ENCODE assay signal across 2 cellular contexts in the genomic region with DNA sequence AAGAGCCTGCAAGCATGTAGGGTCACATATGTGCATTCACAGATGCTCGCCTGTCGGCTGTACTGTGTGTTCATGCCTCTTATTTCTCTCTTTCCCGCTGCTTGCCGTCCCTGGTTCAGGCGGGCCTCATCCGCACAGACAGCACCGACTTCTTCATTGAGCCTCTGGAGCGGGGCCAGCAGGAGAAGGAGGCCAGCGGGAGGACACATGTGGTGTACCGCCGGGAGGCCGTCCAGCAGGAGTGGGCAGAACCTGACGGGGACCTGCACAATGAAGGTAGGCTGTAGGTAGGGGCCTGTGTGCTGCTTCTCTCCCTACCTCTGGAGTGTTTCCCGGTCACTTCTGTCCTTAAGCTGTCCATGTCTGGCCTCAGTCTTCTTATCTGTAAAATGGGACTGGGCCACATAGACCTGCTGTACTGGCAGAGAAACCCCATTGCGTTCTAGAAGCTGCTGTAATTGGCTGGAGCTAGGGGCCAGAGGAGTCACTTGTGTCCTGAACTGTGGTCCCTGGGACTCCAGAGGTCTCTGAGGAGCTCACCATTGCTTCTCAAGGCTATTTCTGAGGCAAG.
TF ChIP-seq lines count a peak whose summit lies in the region.

No MANE protein-coding gene starts in this region.

TF ChIP-seq in K562, 482 proteins besides CTCF, POLR2A, EP300 and RAD21 (continues in another document):
- TF ChIP-seq TCF7L2 (IDR thresholded peaks at IDR 0.05; ENCODE audit: low read depth, low read length) (no peak), ZNF133 (CRISPR knock-in tag; IDR thresholded peaks at IDR 0.05) (no peak), MEIS2 (IDR thresholded peaks at IDR 0.05; ENCODE audit: partially characterized antibody) (no peak), ZNF780A (CRISPR knock-in tag; IDR thresholded peaks at IDR 0.05) (no peak), PTBP1 (IDR thresholded peaks at IDR 0.05; ENCODE audit: low read depth, low read length) (peak; percentile 77; the same call in 1 of the 2 replicates), CCNT2 (IDR thresholded peaks at IDR 0.05; ENCODE audit: borderline replicate concordance, extremely low read depth, insufficient read length, low read depth, low read length) (no peak), HOXB6 (CRISPR knock-in tag; IDR thresholded peaks at IDR 0.05; ENCODE audit: borderline replicate concordance) (no peak), MYC (IDR thresholded peaks at IDR 0.05; ENCODE audit: low read depth, low read length) (no peak), MYC (CRISPR knock-in tag; IDR thresholded peaks at IDR 0.05; ENCODE audit: borderline replicate concordance, low read depth) (no peak), POLR2AphosphoS5 (IDR thresholded peaks at IDR 0.05; ENCODE audit: control insufficient read depth, insufficient read depth, low read depth, low read length) (no peak), FOXJ2 (tag; IDR thresholded peaks at IDR 0.05) (no peak), KLF6 (CRISPR knock-in tag; IDR thresholded peaks at IDR 0.05; ENCODE audit: borderline replicate concordance) (no peak), MCM5 (IDR thresholded peaks at IDR 0.05; ENCODE audit: low read depth) (no peak), NONO (IDR thresholded peaks at IDR 0.05; ENCODE audit: low read depth in 2 of 2, low read length in 1 of 2) (no peak), RBM25 (IDR thresholded peaks at IDR 0.05; ENCODE audit: low read depth, low read length, severe bottlenecking) (peak; percentile 89), ZFP36 (IDR thresholded peaks at IDR 0.05; ENCODE audit: low read depth, low read length, partially characterized antibody) (no peak), ILF3 (IDR thresholded peaks at IDR 0.05; ENCODE audit: borderline replicate concordance) (no peak)
- TF ChIP-seq, protein P1, sequence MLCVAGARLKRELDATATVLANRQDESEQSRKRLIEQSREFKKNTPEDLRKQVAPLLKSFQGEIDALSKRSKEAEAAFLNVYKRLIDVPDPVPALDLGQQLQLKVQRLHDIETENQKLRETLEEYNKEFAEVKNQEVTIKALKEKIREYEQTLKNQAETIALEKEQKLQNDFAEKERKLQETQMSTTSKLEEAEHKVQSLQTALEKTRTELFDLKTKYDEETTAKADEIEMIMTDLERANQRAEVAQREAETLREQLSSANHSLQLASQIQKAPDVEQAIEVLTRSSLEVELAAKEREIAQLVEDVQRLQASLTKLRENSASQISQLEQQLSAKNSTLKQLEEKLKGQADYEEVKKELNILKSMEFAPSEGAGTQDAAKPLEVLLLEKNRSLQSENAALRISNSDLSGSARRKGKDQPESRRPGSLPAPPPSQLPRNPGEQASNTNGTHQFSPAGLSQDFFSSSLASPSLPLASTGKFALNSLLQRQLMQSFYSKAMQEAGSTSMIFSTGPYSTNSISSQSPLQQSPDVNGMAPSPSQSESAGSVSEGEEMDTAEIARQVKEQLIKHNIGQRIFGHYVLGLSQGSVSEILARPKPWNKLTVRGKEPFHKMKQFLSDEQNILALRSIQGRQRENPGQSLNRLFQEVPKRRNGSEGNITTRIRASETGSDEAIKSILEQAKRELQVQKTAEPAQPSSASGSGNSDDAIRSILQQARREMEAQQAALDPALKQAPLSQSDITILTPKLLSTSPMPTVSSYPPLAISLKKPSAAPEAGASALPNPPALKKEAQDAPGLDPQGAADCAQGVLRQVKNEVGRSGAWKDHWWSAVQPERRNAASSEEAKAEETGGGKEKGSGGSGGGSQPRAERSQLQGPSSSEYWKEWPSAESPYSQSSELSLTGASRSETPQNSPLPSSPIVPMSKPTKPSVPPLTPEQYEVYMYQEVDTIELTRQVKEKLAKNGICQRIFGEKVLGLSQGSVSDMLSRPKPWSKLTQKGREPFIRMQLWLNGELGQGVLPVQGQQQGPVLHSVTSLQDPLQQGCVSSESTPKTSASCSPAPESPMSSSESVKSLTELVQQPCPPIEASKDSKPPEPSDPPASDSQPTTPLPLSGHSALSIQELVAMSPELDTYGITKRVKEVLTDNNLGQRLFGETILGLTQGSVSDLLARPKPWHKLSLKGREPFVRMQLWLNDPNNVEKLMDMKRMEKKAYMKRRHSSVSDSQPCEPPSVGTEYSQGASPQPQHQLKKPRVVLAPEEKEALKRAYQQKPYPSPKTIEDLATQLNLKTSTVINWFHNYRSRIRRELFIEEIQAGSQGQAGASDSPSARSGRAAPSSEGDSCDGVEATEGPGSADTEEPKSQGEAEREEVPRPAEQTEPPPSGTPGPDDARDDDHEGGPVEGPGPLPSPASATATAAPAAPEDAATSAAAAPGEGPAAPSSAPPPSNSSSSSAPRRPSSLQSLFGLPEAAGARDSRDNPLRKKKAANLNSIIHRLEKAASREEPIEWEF (CRISPR knock-in tag; IDR thresholded peaks at IDR 0.05) = no peak
- TF ChIP-seq, protein P2, sequence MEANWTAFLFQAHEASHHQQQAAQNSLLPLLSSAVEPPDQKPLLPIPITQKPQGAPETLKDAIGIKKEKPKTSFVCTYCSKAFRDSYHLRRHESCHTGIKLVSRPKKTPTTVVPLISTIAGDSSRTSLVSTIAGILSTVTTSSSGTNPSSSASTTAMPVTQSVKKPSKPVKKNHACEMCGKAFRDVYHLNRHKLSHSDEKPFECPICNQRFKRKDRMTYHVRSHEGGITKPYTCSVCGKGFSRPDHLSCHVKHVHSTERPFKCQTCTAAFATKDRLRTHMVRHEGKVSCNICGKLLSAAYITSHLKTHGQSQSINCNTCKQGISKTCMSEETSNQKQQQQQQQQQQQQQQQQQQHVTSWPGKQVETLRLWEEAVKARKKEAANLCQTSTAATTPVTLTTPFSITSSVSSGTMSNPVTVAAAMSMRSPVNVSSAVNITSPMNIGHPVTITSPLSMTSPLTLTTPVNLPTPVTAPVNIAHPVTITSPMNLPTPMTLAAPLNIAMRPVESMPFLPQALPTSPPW (CRISPR knock-in tag; IDR thresholded peaks at IDR 0.05) = no peak
- TF ChIP-seq, protein P3, sequence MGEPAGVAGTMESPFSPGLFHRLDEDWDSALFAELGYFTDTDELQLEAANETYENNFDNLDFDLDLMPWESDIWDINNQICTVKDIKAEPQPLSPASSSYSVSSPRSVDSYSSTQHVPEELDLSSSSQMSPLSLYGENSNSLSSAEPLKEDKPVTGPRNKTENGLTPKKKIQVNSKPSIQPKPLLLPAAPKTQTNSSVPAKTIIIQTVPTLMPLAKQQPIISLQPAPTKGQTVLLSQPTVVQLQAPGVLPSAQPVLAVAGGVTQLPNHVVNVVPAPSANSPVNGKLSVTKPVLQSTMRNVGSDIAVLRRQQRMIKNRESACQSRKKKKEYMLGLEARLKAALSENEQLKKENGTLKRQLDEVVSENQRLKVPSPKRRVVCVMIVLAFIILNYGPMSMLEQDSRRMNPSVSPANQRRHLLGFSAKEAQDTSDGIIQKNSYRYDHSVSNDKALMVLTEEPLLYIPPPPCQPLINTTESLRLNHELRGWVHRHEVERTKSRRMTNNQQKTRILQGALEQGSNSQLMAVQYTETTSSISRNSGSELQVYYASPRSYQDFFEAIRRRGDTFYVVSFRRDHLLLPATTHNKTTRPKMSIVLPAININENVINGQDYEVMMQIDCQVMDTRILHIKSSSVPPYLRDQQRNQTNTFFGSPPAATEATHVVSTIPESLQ (CRISPR knock-in tag; IDR thresholded peaks at IDR 0.05) = no peak

TF ChIP-seq in HepG2, 621 proteins besides CTCF, POLR2A, EP300 and RAD21:
- TF ChIP-seq ZNF629 (CRISPR knock-in tag; conservative IDR thresholded peaks at IDR 0.05) (peak; percentile 46; the same call in 1 of the 2 replicates), RCOR2 (CRISPR knock-in tag; IDR thresholded peaks at IDR 0.05) (no peak)
TF ChIP-seq in HepG2: peak in this region for 1.
